ENCODE assay signal across 1 cellular context in the genomic region with DNA sequence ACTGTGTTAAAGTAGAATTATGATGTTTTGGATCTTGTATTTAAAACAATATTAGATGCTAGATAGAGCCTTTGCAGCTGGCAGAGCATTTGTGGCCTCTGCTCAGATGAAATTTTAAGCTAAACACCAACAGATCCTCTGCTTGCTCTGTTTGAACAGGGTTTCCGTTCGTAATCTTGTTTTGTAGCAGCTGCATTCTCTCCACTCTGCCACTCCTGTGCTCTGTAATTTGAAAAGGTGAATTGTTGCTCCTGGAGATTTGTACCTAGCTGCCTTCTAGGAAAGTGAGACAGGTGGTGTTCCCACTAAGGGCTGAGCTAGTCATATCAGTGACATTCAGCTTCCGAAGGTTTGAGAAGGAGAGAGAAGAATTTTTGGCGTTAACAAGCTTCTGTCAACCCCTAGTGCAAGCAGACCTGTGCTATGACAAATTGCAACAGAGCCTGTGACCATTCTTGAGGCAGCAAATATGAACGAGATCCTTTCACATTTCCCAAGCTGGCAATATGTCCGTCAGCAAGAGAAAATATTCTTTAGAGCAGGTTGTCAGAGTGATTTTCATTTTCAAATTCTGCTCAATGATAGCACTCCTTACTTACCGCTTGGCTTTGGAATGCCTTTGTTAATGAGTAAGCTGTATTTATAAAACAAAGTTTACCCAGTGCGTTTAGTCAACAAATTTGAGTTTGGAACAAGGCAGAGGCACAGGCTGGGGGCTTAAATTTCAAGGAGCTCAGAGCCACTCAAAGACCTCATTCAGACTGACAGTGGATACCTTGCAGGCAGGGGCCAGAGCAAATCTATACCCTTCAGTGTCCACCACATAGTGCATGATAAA.
TF ChIP-seq lines count a peak whose summit lies in the region.

No MANE protein-coding gene starts in this region.

TF ChIP-seq in liver, 16 proteins besides CTCF, POLR2A, EP300 and RAD21 (continued from another document):
- TF ChIP-seq, protein P1, sequence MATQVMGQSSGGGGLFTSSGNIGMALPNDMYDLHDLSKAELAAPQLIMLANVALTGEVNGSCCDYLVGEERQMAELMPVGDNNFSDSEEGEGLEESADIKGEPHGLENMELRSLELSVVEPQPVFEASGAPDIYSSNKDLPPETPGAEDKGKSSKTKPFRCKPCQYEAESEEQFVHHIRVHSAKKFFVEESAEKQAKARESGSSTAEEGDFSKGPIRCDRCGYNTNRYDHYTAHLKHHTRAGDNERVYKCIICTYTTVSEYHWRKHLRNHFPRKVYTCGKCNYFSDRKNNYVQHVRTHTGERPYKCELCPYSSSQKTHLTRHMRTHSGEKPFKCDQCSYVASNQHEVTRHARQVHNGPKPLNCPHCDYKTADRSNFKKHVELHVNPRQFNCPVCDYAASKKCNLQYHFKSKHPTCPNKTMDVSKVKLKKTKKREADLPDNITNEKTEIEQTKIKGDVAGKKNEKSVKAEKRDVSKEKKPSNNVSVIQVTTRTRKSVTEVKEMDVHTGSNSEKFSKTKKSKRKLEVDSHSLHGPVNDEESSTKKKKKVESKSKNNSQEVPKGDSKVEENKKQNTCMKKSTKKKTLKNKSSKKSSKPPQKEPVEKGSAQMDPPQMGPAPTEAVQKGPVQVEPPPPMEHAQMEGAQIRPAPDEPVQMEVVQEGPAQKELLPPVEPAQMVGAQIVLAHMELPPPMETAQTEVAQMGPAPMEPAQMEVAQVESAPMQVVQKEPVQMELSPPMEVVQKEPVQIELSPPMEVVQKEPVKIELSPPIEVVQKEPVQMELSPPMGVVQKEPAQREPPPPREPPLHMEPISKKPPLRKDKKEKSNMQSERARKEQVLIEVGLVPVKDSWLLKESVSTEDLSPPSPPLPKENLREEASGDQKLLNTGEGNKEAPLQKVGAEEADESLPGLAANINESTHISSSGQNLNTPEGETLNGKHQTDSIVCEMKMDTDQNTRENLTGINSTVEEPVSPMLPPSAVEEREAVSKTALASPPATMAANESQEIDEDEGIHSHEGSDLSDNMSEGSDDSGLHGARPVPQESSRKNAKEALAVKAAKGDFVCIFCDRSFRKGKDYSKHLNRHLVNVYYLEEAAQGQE (IDR thresholded peaks at IDR 0.05) = no peak
- peak in 1 of 2 donors; percentile 8 for TF ChIP-seq RXRA (IDR thresholded peaks at IDR 0.05)
